ENCODE assay signal across 27 cellular contexts in the genomic region with DNA sequence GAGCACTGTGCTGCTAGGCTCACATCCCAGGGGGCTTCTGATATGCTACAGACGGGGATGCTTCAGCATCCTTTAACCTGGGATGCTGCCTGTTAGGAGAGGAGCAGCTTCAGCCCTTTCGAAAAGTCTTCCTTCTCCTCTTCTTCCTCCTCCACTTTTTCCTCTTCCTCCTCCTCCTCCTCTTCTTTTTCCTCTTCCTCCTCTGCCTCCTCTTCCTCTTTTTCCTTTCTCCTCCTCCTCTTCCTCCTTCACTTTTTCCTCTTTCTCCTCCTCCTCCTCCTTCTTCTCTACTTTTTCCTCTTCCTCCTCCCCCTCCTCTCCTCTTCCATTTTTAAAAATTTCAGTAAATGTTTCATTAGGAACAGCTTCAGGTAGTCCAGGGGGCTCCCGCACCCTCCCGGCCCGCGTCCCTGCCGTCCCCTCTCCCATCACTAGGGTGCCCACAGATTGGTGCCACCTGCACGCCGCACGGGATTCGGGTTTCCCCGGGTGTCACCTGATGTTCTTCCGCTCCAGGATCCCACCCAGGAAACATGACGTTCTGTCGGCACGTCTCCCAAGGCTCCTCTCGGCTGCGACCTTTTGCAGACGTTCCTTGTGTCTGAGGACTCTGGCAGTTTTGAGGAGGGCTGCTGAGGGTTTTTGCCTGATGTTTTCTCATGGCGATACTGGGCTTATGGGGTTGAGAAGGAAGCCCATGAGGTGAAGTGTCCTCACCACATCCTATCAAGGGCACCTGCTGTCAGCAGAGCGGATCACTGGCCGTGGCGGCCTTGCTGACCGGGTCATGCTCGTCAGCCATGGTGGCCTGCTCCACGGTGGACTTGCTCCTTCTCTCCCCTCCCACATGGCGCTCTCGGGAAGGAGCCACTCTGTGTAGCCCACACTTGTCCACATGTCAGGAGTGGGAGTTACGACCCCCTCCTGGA.
"Had no signal": no experiment of that assay in that cellular context is flagged by ENCODE, and none has a peak within 500 bp of the region (broad histone marks: within the 10 kb centered on the region; RNA-seq: fewer than 3 reads in every experiment).

No MANE protein-coding gene starts in this region.

- H3K9me3 Mint-ChIP-seq: activated CD4-positive, alpha-beta memory T cell treated with anti-CD3 and anti-CD28 coated beads, Interleukin-2, amount 10 ng/mL, durations not matched to agents 7 days and 5 days; activated naive CD4-positive, alpha-beta T cell treated with anti-CD3 and anti-CD28 coated beads, Interleukin-2, amount 10 ng/mL, durations not matched to agents 7 days and 5 days; activated naive CD8-positive, alpha-beta T cell treated with anti-CD3 and anti-CD28 coated beads, Interleukin-2, amount 50 U/mL, for 24 hours; brain; WTC11 had no signal

- H3K9me3 ChIP-seq: SJCRH30 had no signal

- H3K27ac Mint-ChIP-seq: activated CD4-positive, alpha-beta memory T cell treated with anti-CD3 and anti-CD28 coated beads, Interleukin-2, amount 10 ng/mL, durations not matched to agents 7 days and 5 days; activated CD4-positive, alpha-beta T cell treated with anti-CD3 and anti-CD28 coated beads for 36 hours; activated CD8-positive, alpha-beta memory T cell treated with anti-CD3 and anti-CD28 coated beads, Interleukin-2, amount 10 ng/mL, durations not matched to agents 7 days and 5 days; activated naive CD4-positive, alpha-beta T cell treated with anti-CD3 and anti-CD28 coated beads, Interleukin-2, amount 10 ng/mL, durations not matched to agents 7 days and 5 days; activated naive CD8-positive, alpha-beta T cell; activated naive CD8-positive, alpha-beta T cell treated with anti-CD3 and anti-CD28 coated beads, Interleukin-2, amount 50 U/mL, for 24 hours had no signal

- H3K9ac ChIP-seq: KMS-11 had no signal

- H3K27ac ChIP-seq: KMS-11, SJCRH30, SK-N-MC had no signal

- ATAC-seq: activated CD4-positive, alpha-beta T cell treated with anti-CD3 and anti-CD28 coated beads for 36 hours; activated CD4-positive, CD25-positive, alpha-beta regulatory T cell treated with anti-CD3 and anti-CD28 coated beads, Interleukin-2, amount 50 U/mL, for 24 hours; activated CD8-positive, alpha-beta memory T cell treated with anti-CD3 and anti-CD28 coated beads, Interleukin-2, amount 10 ng/mL, durations not matched to agents 7 days and 5 days; activated naive CD8-positive, alpha-beta T cell treated with anti-CD3 and anti-CD28 coated beads, Interleukin-2, amount 50 U/mL, for 24 hours; WTC11 had no signal

- H3K4me3 ChIP-seq: SJCRH30, SK-N-MC had no signal

- H3K36me3 Mint-ChIP-seq: activated CD8-positive, alpha-beta memory T cell treated with anti-CD3 and anti-CD28 coated beads, Interleukin-2, amount 10 ng/mL, durations not matched to agents 7 days and 5 days; activated naive CD4-positive, alpha-beta T cell treated with anti-CD3 and anti-CD28 coated beads, Interleukin-2, amount 10 ng/mL, durations not matched to agents 7 days and 5 days; activated naive CD8-positive, alpha-beta T cell; brain; WTC11 had no signal

- H3K4me1 Mint-ChIP-seq: activated CD4-positive, alpha-beta T cell treated with anti-CD3 and anti-CD28 coated beads for 36 hours; activated naive CD8-positive, alpha-beta T cell treated with anti-CD3 and anti-CD28 coated beads, Interleukin-2, amount 50 U/mL, for 24 hours had no signal

- H3K4me2 ChIP-seq: KMS-11 had no signal

- H3K36me3 ChIP-seq: SJCRH30 had no signal

- H3K4me3 Mint-ChIP-seq: activated CD4-positive, alpha-beta memory T cell treated with anti-CD3 and anti-CD28 coated beads, Interleukin-2, amount 10 ng/mL, durations not matched to agents 7 days and 5 days; activated CD4-positive, alpha-beta T cell treated with anti-CD3 and anti-CD28 coated beads for 36 hours; activated CD8-positive, alpha-beta memory T cell treated with anti-CD3 and anti-CD28 coated beads, Interleukin-2, amount 10 ng/mL, durations not matched to agents 7 days and 5 days; activated naive CD4-positive, alpha-beta T cell treated with anti-CD3 and anti-CD28 coated beads, Interleukin-2, amount 10 ng/mL, durations not matched to agents 7 days and 5 days; activated naive CD8-positive, alpha-beta T cell; activated naive CD8-positive, alpha-beta T cell treated with anti-CD3 and anti-CD28 coated beads, Interleukin-2, amount 50 U/mL, for 24 hours; brain; WTC11 had no signal

- DNase-seq: activated CD4-positive, alpha-beta memory T cell treated with anti-CD3 and anti-CD28 coated beads, Interleukin-2, amount 10 ng/mL, durations not matched to agents 7 days and 5 days; activated CD4-positive, alpha-beta T cell treated with anti-CD3 and anti-CD28 coated beads for 36 hours; activated CD8-positive, alpha-beta memory T cell treated with anti-CD3 and anti-CD28 coated beads for 24 hours; activated CD8-positive, alpha-beta memory T cell treated with anti-CD3 and anti-CD28 coated beads, Interleukin-2, amount 10 ng/mL, durations not matched to agents 7 days and 5 days; activated CD8-positive, alpha-beta memory T cell treated with anti-CD3 and anti-CD28 coated beads, Interleukin-2, amount 50 U/mL, for 48 hours; activated effector memory CD4-positive, alpha-beta T cell treated with Interleukin-2 at 50 U/mL for 16 hours; activated naive CD4-positive, alpha-beta T cell treated with anti-CD3 and anti-CD28 coated beads, Interleukin-2, amount 10 ng/mL, durations not matched to agents 7 days and 5 days; activated naive CD8-positive, alpha-beta T cell treated with anti-CD3 and anti-CD28 coated beads, Interleukin-2, amount 50 U/mL, for 24 hours; activated T-cell treated with anti-CD3 and anti-CD28 coated beads, Interleukin-2, amount 50 U/mL, for 48 hours; anterior cingulate cortex; central memory CD4-positive, alpha-beta T cell; MM.1S; MV-4-11; NCI-H1092; NCI-H1436 treated with DMSO at 0.1 percent for 48 hours; NCI-H1694 treated with DMSO at 0.1 percent for 48 hours; NCI-H2029; NCI-H345; NCI-H524 treated with DMSO at 0.1 percent for 48 hours; SHP77; SJCRH30 had no signal

- H3K27me3 Mint-ChIP-seq: activated CD4-positive, alpha-beta T cell treated with anti-CD3 and anti-CD28 coated beads for 36 hours; activated naive CD8-positive, alpha-beta T cell treated with anti-CD3 and anti-CD28 coated beads, Interleukin-2, amount 50 U/mL, for 24 hours had no signal
